In genomic region chr6:167087857-167088256, GRCh38 we compare ENCODE assay signal across 10 cellular contexts. TPM values are rescaled to one million over a fixed set of nuclear protein-coding genes. Genes with fewer than 3 reads are reported as not detected.
"Had no signal": no experiment of that assay in that cellular context is flagged by ENCODE, and none has a peak within 500 bp of the region (broad histone marks: within the 10 kb centered on the region; RNA-seq: fewer than 3 reads in every experiment).

No MANE protein-coding gene starts in this region.

- H3K36me3 ChIP-seq: HAP-1 had no signal

- H3K4me3 ChIP-seq: GM23248, HAP-1, K562 had no signal

- H3K27ac ChIP-seq: GM23248, HL-60 had no signal

- ATAC-seq: HCT116, K562 had no signal

- H2AFZ ChIP-seq: GM23248 had no signal

- H3K9me3 ChIP-seq: HAP-1 had no signal

- H3K4me1 ChIP-seq: HAP-1 had no signal

- H3K9ac ChIP-seq: GM23248 had no signal

- DNase-seq: GM23248, GOT3, H7, IMR-90, KG1 had no signal

- FAIRE-seq: K562 had no signal

RNA-seq across cellular contexts. Expression of gene CCR6, which starts 35.0 kb away (rescaled TPM):
- total RNA-seq: GM23248, H4, H7, IMR-90, K562 had no signal
- polyA plus RNA-seq: GM23248, IMR-90, K562 had no signal
